ENCODE assay signal across 8 cellular contexts in genomic region chr1:227449051-227449450, GRCh38.
A peak's percentile ranks its signal among the peaks of the same experiment; 100 is the strongest.
DNase-seq lines count a peak whose midpoint lies in the region; ATAC-seq and TF ChIP-seq lines count a peak whose summit lies in the region.

No MANE protein-coding gene starts in this region.

- H3K27ac ChIP-seq in Panc1 (ENCODE audit: low read length) (no peak overlapping the region), testis (no peak overlapping the region), stomach (no peak overlapping the region)

- TF ChIP-seq CTCF in Panc1 (IDR thresholded peaks at IDR 0.05): peak; percentile 80
- peak; percentile 34 for TF ChIP-seq CTCF in fibroblast of the aortic adventitia (IDR thresholded peaks at IDR 0.05; ENCODE audit: insufficient read depth, low read length)
- TF ChIP-seq CTCF in testis (IDR thresholded peaks at IDR 0.05): no peak
- no peak for TF ChIP-seq CTCF in stomach (IDR thresholded peaks at IDR 0.05)

- TF ChIP-seq POLR2A in testis (IDR thresholded peaks at IDR 0.05) (no peak), stomach (IDR thresholded peaks at IDR 0.05) (no peak)

- no peaks in the 10 kb centered on the region for H3K9me3 ChIP-seq in Panc1 (ENCODE audit: control insufficient read depth, insufficient read depth, low read depth, low read length)
- H3K9me3 ChIP-seq in testis: no peaks in the 10 kb centered on the region
- H3K9me3 ChIP-seq in stomach: no peaks in the 10 kb centered on the region

- H3K4me3 ChIP-seq in Panc1 (ENCODE audit: low read depth in 2 of 2, low read length in 2 of 2): no peak overlapping the region
- no peak overlapping the region for H3K4me3 ChIP-seq in fibroblast of the aortic adventitia (ENCODE audit: low read depth, low read length)
- H3K4me3 ChIP-seq in testis: no peak overlapping the region
- H3K4me3 ChIP-seq in stomach: no peak overlapping the region

- intact Hi-C loops in Panc1 (cut with micrococcal nuclease; ENCODE audit: unreplicated experiment) (no loop called here), testis (cut with DNase I; ENCODE audit: low total_unique reads) (no loop called here), stomach (cut with DNase I; ENCODE audit: low total_unique reads) (no loop called here)

- H3K27me3 ChIP-seq in Panc1 (ENCODE audit: control insufficient read depth, insufficient read depth, low read length) (peaks cover 2% of the 10 kb centered on the region), testis (no peaks in the 10 kb centered on the region), stomach (peaks cover 0 to 15% (median 0%) of the 10 kb centered on the region in 3 donors)

- CTCF ChIA-PET in Panc1 (lab: Charles Lee): interaction anchor here (0.7 kb wide), 1 partner anchor 170 kb away, joined by 4 read pairs; no protein-coding TSS in a partner anchor

- no TSS peak for BruUV-seq in Panc1 (replicated peaks; lab: Mats Ljungman, UMichigan)

- no peak for TF ChIP-seq EP300 in stomach (IDR thresholded peaks at IDR 0.05)

- no peaks in the 10 kb centered on the region for H3K36me3 ChIP-seq in Panc1 (ENCODE audit: control insufficient read depth, insufficient read depth, low read length)
- H3K36me3 ChIP-seq in testis (ENCODE audit: low read depth, missing control alignments): no peaks in the 10 kb centered on the region
- no peaks in the 10 kb centered on the region for H3K36me3 ChIP-seq in stomach

- peak; percentile 53 for ATAC-seq in HG02678 (IDR thresholded peaks at IDR 0.05; ENCODE audit: unreplicated experiment)
- peak; percentile 73; the same call in 1 of the 2 replicates for ATAC-seq in Panc1

- H3K4me1 ChIP-seq in Panc1 (ENCODE audit: control insufficient read depth, insufficient read depth, low read length): no peaks in the 10 kb centered on the region
- H3K4me1 ChIP-seq in testis: no peaks in the 10 kb centered on the region
- H3K4me1 ChIP-seq in stomach: no peaks in the 10 kb centered on the region

- 52 to 60% methylated on average over 6 of the region's 6 CpGs for WGBS in testis, 2 donors
- WGBS in stomach, 5 donors: 41 to 58% (median 54%) methylated on average over 6 of the region's 6 CpGs

- peak; percentile 64 for DNase-seq in activated effector memory CD4-positive, alpha-beta T cell treated with anti-CD3 and anti-CD28 coated beads, Interleukin-2, amount 50 U/mL, for 16 hours
- DNase-seq in activated effector memory CD4-positive, alpha-beta T cell treated with Interleukin-2 at 50 U/mL for 16 hours: no peak
- DNase-seq in Panc1 (ENCODE audit: low read depth, low spot score) (no peak), fibroblast of the aortic adventitia (ENCODE audit: low read depth) (no peak), testis (peak; percentile 47), NCI-H1105 treated with DMSO at 0.1 percent for 48 hours (lab: John Stamatoyannopoulos, UW) (no peak), stomach (no peak)

- POLR2A ChIA-PET in Panc1 (lab: Charles Lee): no interaction called here

- in situ Hi-C loops in Panc1 (cut with HindIII; ENCODE audit: low pct_unique_long_range_greater_than_20kb, low sequenced_read_pairs): no loop called here

Comparison
In these comparisons a context has a peak if more than half of its experiments do, and no peak if none do; other contexts are left out.
1. DNase-seq: peak in activated effector memory CD4-positive, alpha-beta T cell treated with anti-CD3 and anti-CD28 coated beads, Interleukin-2, amount 50 U/mL, for 16 hours (single experiment) and testis (single experiment); none in activated effector memory CD4-positive, alpha-beta T cell treated with Interleukin-2 at 50 U/mL for 16 hours (single experiment), Panc1 (single experiment), fibroblast of the aortic adventitia (single experiment), NCI-H1105 treated with DMSO at 0.1 percent for 48 hours (single experiment) and stomach (single experiment).
2. CTCF ChIP-seq: peak in Panc1 (single experiment) and fibroblast of the aortic adventitia (single experiment); none in testis (0 of 3) and stomach (0 of 7).